ENCODE assay signal across 8 cellular contexts in the genomic region with DNA sequence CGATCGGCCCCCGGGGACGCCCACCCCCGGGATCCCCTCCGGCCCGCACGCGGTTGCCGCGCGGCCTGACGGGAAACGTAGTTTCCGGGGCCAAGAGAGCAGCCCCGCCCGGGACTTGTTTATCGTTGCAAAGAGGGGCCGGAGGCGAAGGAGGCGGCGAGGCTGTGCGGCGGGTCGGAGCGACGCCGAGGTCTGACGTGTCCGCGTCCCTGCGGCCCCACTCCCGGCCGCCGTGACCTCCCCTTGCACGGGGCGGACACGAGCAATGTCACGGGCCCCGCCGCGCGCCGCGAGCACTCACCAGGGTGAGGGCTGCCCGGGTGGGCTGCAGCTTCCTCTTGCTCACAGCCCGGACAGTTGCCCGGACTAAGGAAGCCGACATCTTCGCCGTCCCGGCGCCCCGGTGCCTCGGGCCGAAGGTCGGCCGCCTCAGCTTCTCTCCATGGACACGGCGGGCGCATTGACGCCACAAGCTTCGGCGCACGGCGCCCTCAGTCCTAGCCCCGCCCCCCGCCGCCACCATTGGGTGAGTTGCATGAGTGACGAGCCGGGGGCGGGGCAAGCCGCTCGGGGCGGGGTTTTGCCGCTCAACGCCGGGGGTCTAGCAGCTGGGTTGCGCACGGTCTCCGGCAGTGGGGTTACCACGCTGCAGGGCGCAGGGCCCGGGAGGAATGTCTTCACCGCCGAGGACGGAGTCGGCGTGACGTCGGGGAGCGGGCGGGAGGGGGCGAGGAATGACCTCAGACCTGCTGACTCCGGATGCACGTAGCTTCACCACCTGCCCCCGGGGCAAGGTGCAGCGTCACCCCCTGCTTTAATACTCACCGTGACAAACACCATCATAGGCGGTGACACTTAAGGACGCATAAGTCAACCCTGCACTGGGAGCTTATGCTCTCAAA. TPM values are rescaled to one million over a fixed set of nuclear protein-coding genes. Genes with fewer than 3 reads are reported as not detected.
A peak's percentile ranks its signal among the peaks of the same experiment; 100 is the strongest.
DNase-seq lines count a peak whose midpoint lies in the region; ATAC-seq and TF ChIP-seq lines count a peak whose summit lies in the region.

A gene (minus strand): TSS at position 462 of the 902 bp plus-strand sequence. CDS start 80 bp downstream, at position 382.

- POLR2A ChIA-PET in GM10248 (lab: Yijun Ruan, JAX) = interaction anchor here (0.5 to 0.9 kb wide), 3 partner anchors 11 to 171 kb away, joined by 3 to 4 read pairs (median 4); no protein-coding TSS in a partner anchor

- peaks cover 45% of the 10 kb centered on the region for H3K4me1 Mint-ChIP-seq in activated naive CD4-positive, alpha-beta T cell treated with anti-CD3 and anti-CD28 coated beads, Interleukin-2, amount 50 U/mL, for 24 hours

- TF ChIP-seq CTCF in GM10248 (IDR thresholded peaks at IDR 0.05; ENCODE audit: control extremely low read depth, extremely low read depth, low read depth, missing control alignments) (no peak), omental fat pad (IDR thresholded peaks at IDR 0.05) (no peak)

- H3K27me3 Mint-ChIP-seq in activated naive CD4-positive, alpha-beta T cell treated with anti-CD3 and anti-CD28 coated beads, Interleukin-2, amount 50 U/mL, for 24 hours = no peaks in the 10 kb centered on the region

- no peaks in the 10 kb centered on the region for H3K9me3 Mint-ChIP-seq in activated naive CD4-positive, alpha-beta T cell treated with anti-CD3 and anti-CD28 coated beads, Interleukin-2, amount 50 U/mL, for 24 hours

- DNase-seq in GM10248 (ENCODE audit: extremely low spot score) (peak; percentile 93), NCI-H1048 (lab: John Stamatoyannopoulos, UW) (peak; percentile 91), globus pallidus (ENCODE audit: low spot score) (peak; percentile 93), omental fat pad (ENCODE audit: low spot score) (peak; percentile 98)

- H3K36me3 Mint-ChIP-seq in activated naive CD4-positive, alpha-beta T cell treated with anti-CD3 and anti-CD28 coated beads, Interleukin-2, amount 50 U/mL, for 24 hours = peaks cover 8% of the 10 kb centered on the region

- H3K27ac Mint-ChIP-seq in activated naive CD4-positive, alpha-beta T cell treated with anti-CD3 and anti-CD28 coated beads, Interleukin-2, amount 50 U/mL, for 24 hours = peak within 1 kb of the TSS; percentile 90

- ATAC-seq in HG02588 (IDR thresholded peaks at IDR 0.05; ENCODE audit: unreplicated experiment) (peak; percentile 75), SK-N-SH treated with all-trans-retinoic acid at 6 μM for 48 hours (peak; percentile 92), omental fat pad (ENCODE audit: low FRiP score) (peak; percentile 95)

- CTCF ChIA-PET in GM10248 (lab: Yijun Ruan, JAX) = interaction anchor here (0.7 to 1.5 kb wide), 7 partner anchors 17 to 1147 kb away, joined by 3 to 5 read pairs (median 3); no protein-coding TSS in a partner anchor

- peak within 1 kb of the TSS; percentile 89 for H3K4me3 Mint-ChIP-seq in activated naive CD4-positive, alpha-beta T cell treated with anti-CD3 and anti-CD28 coated beads, Interleukin-2, amount 50 U/mL, for 24 hours

- peak within 1 kb of the TSS; percentile 96 for H3K27ac ChIP-seq in temporal lobe (ENCODE audit: low read depth, low read length)

TF ChIP-seq in SK-N-SH treated with all-trans-retinoic acid at 6 μM for 48 hours, 23 proteins besides CTCF, POLR2A, EP300 and RAD21:
- TF ChIP-seq, protein P1, sequence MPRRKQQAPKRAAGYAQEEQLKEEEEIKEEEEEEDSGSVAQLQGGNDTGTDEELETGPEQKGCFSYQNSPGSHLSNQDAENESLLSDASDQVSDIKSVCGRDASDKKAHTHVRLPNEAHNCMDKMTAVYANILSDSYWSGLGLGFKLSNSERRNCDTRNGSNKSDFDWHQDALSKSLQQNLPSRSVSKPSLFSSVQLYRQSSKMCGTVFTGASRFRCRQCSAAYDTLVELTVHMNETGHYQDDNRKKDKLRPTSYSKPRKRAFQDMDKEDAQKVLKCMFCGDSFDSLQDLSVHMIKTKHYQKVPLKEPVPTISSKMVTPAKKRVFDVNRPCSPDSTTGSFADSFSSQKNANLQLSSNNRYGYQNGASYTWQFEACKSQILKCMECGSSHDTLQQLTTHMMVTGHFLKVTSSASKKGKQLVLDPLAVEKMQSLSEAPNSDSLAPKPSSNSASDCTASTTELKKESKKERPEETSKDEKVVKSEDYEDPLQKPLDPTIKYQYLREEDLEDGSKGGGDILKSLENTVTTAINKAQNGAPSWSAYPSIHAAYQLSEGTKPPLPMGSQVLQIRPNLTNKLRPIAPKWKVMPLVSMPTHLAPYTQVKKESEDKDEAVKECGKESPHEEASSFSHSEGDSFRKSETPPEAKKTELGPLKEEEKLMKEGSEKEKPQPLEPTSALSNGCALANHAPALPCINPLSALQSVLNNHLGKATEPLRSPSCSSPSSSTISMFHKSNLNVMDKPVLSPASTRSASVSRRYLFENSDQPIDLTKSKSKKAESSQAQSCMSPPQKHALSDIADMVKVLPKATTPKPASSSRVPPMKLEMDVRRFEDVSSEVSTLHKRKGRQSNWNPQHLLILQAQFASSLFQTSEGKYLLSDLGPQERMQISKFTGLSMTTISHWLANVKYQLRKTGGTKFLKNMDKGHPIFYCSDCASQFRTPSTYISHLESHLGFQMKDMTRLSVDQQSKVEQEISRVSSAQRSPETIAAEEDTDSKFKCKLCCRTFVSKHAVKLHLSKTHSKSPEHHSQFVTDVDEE (CRISPR knock-in tag; IDR thresholded peaks at IDR 0.05) = 0 out of 2 replicates have a peak, but pooled peaks have one; percentile 55
- TF ChIP-seq, protein P2, sequence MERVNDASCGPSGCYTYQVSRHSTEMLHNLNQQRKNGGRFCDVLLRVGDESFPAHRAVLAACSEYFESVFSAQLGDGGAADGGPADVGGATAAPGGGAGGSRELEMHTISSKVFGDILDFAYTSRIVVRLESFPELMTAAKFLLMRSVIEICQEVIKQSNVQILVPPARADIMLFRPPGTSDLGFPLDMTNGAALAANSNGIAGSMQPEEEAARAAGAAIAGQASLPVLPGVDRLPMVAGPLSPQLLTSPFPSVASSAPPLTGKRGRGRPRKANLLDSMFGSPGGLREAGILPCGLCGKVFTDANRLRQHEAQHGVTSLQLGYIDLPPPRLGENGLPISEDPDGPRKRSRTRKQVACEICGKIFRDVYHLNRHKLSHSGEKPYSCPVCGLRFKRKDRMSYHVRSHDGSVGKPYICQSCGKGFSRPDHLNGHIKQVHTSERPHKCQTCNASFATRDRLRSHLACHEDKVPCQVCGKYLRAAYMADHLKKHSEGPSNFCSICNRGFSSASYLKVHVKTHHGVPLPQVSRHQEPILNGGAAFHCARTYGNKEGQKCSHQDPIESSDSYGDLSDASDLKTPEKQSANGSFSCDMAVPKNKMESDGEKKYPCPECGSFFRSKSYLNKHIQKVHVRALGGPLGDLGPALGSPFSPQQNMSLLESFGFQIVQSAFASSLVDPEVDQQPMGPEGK (CRISPR knock-in tag; IDR thresholded peaks at IDR 0.05; ENCODE audit: borderline replicate concordance) = peak; percentile 63; the same call in 1 of the 2 replicates
- no peak for TF ChIP-seq ZFP30 (CRISPR knock-in tag; IDR thresholded peaks at IDR 0.05)

RNA-seq across cellular contexts. Expression of the gene that starts here (rescaled TPM):
- total RNA-seq in omental fat pad (10 to 100 TPM; 50.6 to 67.4 (median 55.6) TPM), temporal lobe (74.7 TPM)

Comparison
In these comparisons a context has a peak if more than half of its experiments do, and no peak if none do; other contexts are left out.
1. Peak in every context shown above with its lines: DNase-seq, ATAC-seq and H3K27ac ChIP-seq.